2 cellular contexts compared by ENCODE assay signal in genomic region chr15:74353992-74354391, GRCh38. TPM values are rescaled to one million over a fixed set of nuclear protein-coding genes. Genes with fewer than 3 reads are reported as not detected.
"Had no signal": no experiment of that assay in that cellular context is flagged by ENCODE, and none has a peak within 500 bp of the region (broad histone marks: within the 10 kb centered on the region; RNA-seq: fewer than 3 reads in every experiment).

No MANE protein-coding gene starts in this region.

RNA-seq across cellular contexts. Expression of gene CYP11A1, which starts 13.5 kb away (rescaled TPM):
- total RNA-seq: H4 had no signal
- polyA plus RNA-seq: IgD-negative memory B cell had no signal
